In genomic region chr9:69085523-69086283, GRCh38 we compare ENCODE assay signal across 1 cellular context.
A peak's percentile ranks its signal among the peaks of the same experiment; 100 is the strongest.
TF ChIP-seq lines count a peak whose summit lies in the region.

No MANE protein-coding gene starts in this region.

TF ChIP-seq in K562, 482 proteins besides CTCF, POLR2A, EP300 and RAD21 (continued from another document):
- TF ChIP-seq PKNOX1 (IDR thresholded peaks at IDR 0.05) (0 out of 2 replicates have a peak, but pooled peaks have one; percentile 7), PCBP1 (IDR thresholded peaks at IDR 0.05; ENCODE audit: low read depth, low read length, poor library complexity, severe bottlenecking) (no peak), CBX3 (IDR thresholded peaks at IDR 0.05; ENCODE audit: borderline replicate concordance in 1 of 2, low read length in 2 of 2) (0 out of 3 replicates have a peak, but pooled peaks of 1 of the 2 experiments have one; percentile 36), GTF3C2 (IDR thresholded peaks at IDR 0.05; ENCODE audit: borderline replicate concordance, extremely low read depth, insufficient read length) (no peak), POLR2B (IDR thresholded peaks at IDR 0.05; ENCODE audit: low read depth, partially characterized antibody) (no peak), TRIM24 (IDR thresholded peaks at IDR 0.05) (peak; percentile 38 to 72; a peak in 3 of 4 replicates), FIP1L1 (IDR thresholded peaks at IDR 0.05; ENCODE audit: low read depth, low read length, poor library complexity, severe bottlenecking) (no peak), NFIC (IDR thresholded peaks at IDR 0.05) (peak; percentile 76), E4F1 (CRISPR knock-in tag; IDR thresholded peaks at IDR 0.05; ENCODE audit: borderline replicate concordance) (no peak), ZNF778 (CRISPR knock-in tag; IDR thresholded peaks at IDR 0.05) (no peak), NFXL1 (CRISPR knock-in tag; IDR thresholded peaks at IDR 0.05) (no peak), ZFP30 (CRISPR knock-in tag; IDR thresholded peaks at IDR 0.05; ENCODE audit: borderline replicate concordance) (no peak), MTA1 (IDR thresholded peaks at IDR 0.05; ENCODE audit: borderline replicate concordance) (no peak), CC2D1A (IDR thresholded peaks at IDR 0.05) (no peak), PBX2 (CRISPR knock-in tag; IDR thresholded peaks at IDR 0.05; ENCODE audit: low read depth) (no peak), PBX2 (tag; conservative IDR thresholded peaks at IDR 0.05; ENCODE audit: low read depth) (0 out of 2 replicates have a peak, but pooled peaks have one; percentile 13), ZNF282 (CRISPR knock-in tag; IDR thresholded peaks at IDR 0.05) (no peak), ZNF695 (CRISPR knock-in tag; IDR thresholded peaks at IDR 0.05) (no peak), HDAC1 (IDR thresholded peaks at IDR 0.05) (no peak), BACH1 (tag; IDR thresholded peaks at IDR 0.05) (no peak), MTA2 (IDR thresholded peaks at IDR 0.05; ENCODE audit: low read depth) (no peak)
